ENCODE assay signal across 8 cellular contexts in genomic region chr1:241532173-241532553, GRCh38.
DNase-seq lines count a peak whose midpoint lies in the region; ATAC-seq and TF ChIP-seq lines count a peak whose summit lies in the region.

TSS of gene KMO (plus strand) at chr1:241532378. CDS start at chr1:241532445, 67 bp downstream.

- no peaks in the 10 kb centered on the region for H3K9me3 ChIP-seq in muscle layer of colon (ENCODE audit: low read length)

- ATAC-seq in GM21529 (IDR thresholded peaks at IDR 0.05; ENCODE audit: unreplicated experiment), result peak; percentile 29

- peaks cover 34% of the 10 kb centered on the region for H3K4me1 ChIP-seq in KMS-11 (ENCODE audit: low read depth, poor library complexity, severe bottlenecking)
- no peaks in the 10 kb centered on the region for H3K4me1 ChIP-seq in muscle layer of colon (ENCODE audit: insufficient read depth, low read length)

- in situ Hi-C loops in brain microvascular endothelial cell (cut with HindIII; ENCODE audit: low pct_ligation_motif_present, low sequenced_read_pairs), result loop anchor here (25.0 kb wide), 1 partner anchor 305 kb away; the partner anchor contains the start of gene EXO1

- H3K4me3 ChIP-seq in GM12865 (ENCODE audit: low read depth, low read length) (peak within 1 kb of the TSS; percentile 68), KMS-11 (IDR thresholded peaks at IDR 0.05; ENCODE audit: insufficient read depth, low read depth, low read length) (peak within 1 kb of the TSS; percentile 73), brain microvascular endothelial cell (ENCODE audit: low read depth, low read length) (peak within 1 kb of the TSS; percentile 55), muscle layer of colon (ENCODE audit: low read depth in 1 of 2, low read length in 2 of 2) (peak within 1 kb of the TSS; percentile 34 to 61)

- peak within 1 kb of the TSS; percentile 56 for H3K4me2 ChIP-seq in KMS-11

- H3K27me3 ChIP-seq in KMS-11 (ENCODE audit: insufficient read depth, low read depth) (no peaks in the 10 kb centered on the region), brain microvascular endothelial cell (replicated peaks) (peaks cover 2% of the 10 kb centered on the region), muscle layer of colon (ENCODE audit: control insufficient read depth in 1 of 2, insufficient read depth in 2 of 2, low read length in 2 of 2) (no peaks in the 10 kb centered on the region)

- H4K20me1 ChIP-seq in KMS-11 (ENCODE audit: insufficient read depth), result no peaks in the 10 kb centered on the region

- DNase-seq in GM12865 (ENCODE audit: low read depth), result no peak
- no peak for DNase-seq in brain microvascular endothelial cell
- no peak for DNase-seq in NCI-H1436 treated with DMSO at 0.1 percent for 48 hours (lab: John Stamatoyannopoulos, UW)
- no peak for DNase-seq in SIG-M5 (lab: John Stamatoyannopoulos, UW)
- no peak for DNase-seq in activated CD4-positive, alpha-beta T cell treated with anti-CD3 and anti-CD28 coated beads, Interleukin-2, amount 50 U/mL, for 1 hour

- H2AFZ ChIP-seq in KMS-11 (ENCODE audit: low read depth), result peak within 1 kb of the TSS; percentile 60

- H3K79me2 ChIP-seq in KMS-11 (ENCODE audit: insufficient read depth, low read depth), result no peaks in the 10 kb centered on the region

- H3K36me3 ChIP-seq in KMS-11 (ENCODE audit: insufficient read depth) (no peaks in the 10 kb centered on the region), brain microvascular endothelial cell (replicated peaks) (no peaks in the 10 kb centered on the region), muscle layer of colon (ENCODE audit: insufficient read depth, low read length) (no peaks in the 10 kb centered on the region)

- H3K9ac ChIP-seq in KMS-11 (peak within 1 kb of the TSS; percentile 19; the same call in 1 of the 2 replicates), muscle layer of colon (ENCODE audit: low read length) (no peak within 1 kb of the TSS)

- H3K27ac ChIP-seq in KMS-11, result peak within 1 kb of the TSS; percentile 56
- peak within 1 kb of the TSS; percentile 14 for H3K27ac ChIP-seq in brain microvascular endothelial cell
- H3K27ac ChIP-seq in muscle layer of colon (ENCODE audit: low read depth, low read length), result no peak within 1 kb of the TSS

- TF ChIP-seq CTCF in GM12865 (IDR thresholded peaks at IDR 0.05; ENCODE audit: insufficient read depth, low read depth, low read length, missing control alignments) (no peak), KMS-11 (conservative IDR thresholded peaks at IDR 0.05; ENCODE audit: low read depth, low read length) (no peak), brain microvascular endothelial cell (IDR thresholded peaks at IDR 0.05; ENCODE audit: low read depth, low read length, missing control alignments) (no peak)
